8 cellular contexts compared by ENCODE assay signal in genomic region chr11:57741132-57742086, GRCh38. TPM values are rescaled to one million over a fixed set of nuclear protein-coding genes. Genes with fewer than 3 reads are reported as not detected.
DNase-seq lines count a peak whose midpoint lies in the region; ATAC-seq and TF ChIP-seq lines count a peak whose summit lies in the region.

Gene SELENOH, plus strand, starts transcription at chr11:57741491. Its CDS starts 105 bp downstream, at chr11:57741596.

- ATAC-seq in GM18505 (IDR thresholded peaks at IDR 0.05; ENCODE audit: unreplicated experiment) (peak; percentile 93), HG02973 (IDR thresholded peaks at IDR 0.05; ENCODE audit: unreplicated experiment) (peak; percentile 86), aorta (ENCODE audit: low FRiP score) (peak; percentile 98)

- peak; percentile 90 for TF ChIP-seq POLR2A in GM18505 (IDR thresholded peaks at IDR 0.05; ENCODE audit: borderline replicate concordance, extremely low read depth, insufficient read depth, insufficient read length)

- peaks cover 12% of the 10 kb centered on the region for H3K36me3 ChIP-seq in rectal smooth muscle tissue (ENCODE audit: control insufficient read depth, insufficient read depth, low read length)
- H3K36me3 ChIP-seq in aorta (ENCODE audit: control insufficient read depth in 1 of 2, insufficient read depth in 2 of 2, low read length in 1 of 2), result peaks cover 0 to 3% of the 10 kb centered on the region in 2 donors

- H3K9me3 ChIP-seq in aorta (ENCODE audit: control insufficient read depth, low read length), result no peaks in the 10 kb centered on the region

- H3K27ac ChIP-seq in rectal smooth muscle tissue (ENCODE audit: low read depth, low read length) (peak within 1 kb of the TSS; percentile 88), aorta (ENCODE audit: low read depth in 1 of 2, low read length in 2 of 2) (peak within 1 kb of the TSS; percentile 46 to 94)

- in situ Hi-C loops in astrocyte of the cerebellum (cut with HindIII; ENCODE audit: low sequenced_read_pairs), result no loop called here

- peak within 1 kb of the TSS; percentile 80 for H3K4me3 ChIP-seq in astrocyte of the cerebellum (ENCODE audit: low read depth, low read length)
- H3K4me3 ChIP-seq in rectal smooth muscle tissue (ENCODE audit: low read length), result peak within 1 kb of the TSS; percentile 80
- H3K4me3 ChIP-seq in aorta (ENCODE audit: low read length in 2 of 2), result peak within 1 kb of the TSS; percentile 67 to 69

- H3K4me1 ChIP-seq in rectal smooth muscle tissue (ENCODE audit: control insufficient read depth, insufficient read depth, low read length), result peaks cover 10% of the 10 kb centered on the region
- no peaks in the 10 kb centered on the region for H3K4me1 ChIP-seq in aorta (ENCODE audit: control insufficient read depth in 1 of 2, insufficient read depth in 2 of 2, low read length in 2 of 2)

- DNase-seq in NCI-H2029 (lab: John Stamatoyannopoulos, UW) (peak; percentile 96), T-helper 22 cell (ENCODE audit: low read depth) (peak; percentile 88), astrocyte of the cerebellum (ENCODE audit: low read depth) (peak; percentile 93), hepatic stellate cell (ENCODE audit: low spot score) (peak; percentile 95), aorta (peak; percentile 98)

- intact Hi-C loops in aorta (cut with DNase I), result loop anchor here in 1 of 2 donors (2.0 kb wide), 2 partner anchors 29 to 57 kb away; partner anchors contain the start of genes MED19 and TMX2

- no peak for TF ChIP-seq CTCF in astrocyte of the cerebellum (IDR thresholded peaks at IDR 0.05; ENCODE audit: low read depth, low read length, missing control alignments)

- H3K9ac ChIP-seq in rectal smooth muscle tissue (ENCODE audit: low read length), result peak within 1 kb of the TSS; percentile 94

- H3K27me3 ChIP-seq in rectal smooth muscle tissue (ENCODE audit: control insufficient read depth, insufficient read depth, low read length), result no peaks in the 10 kb centered on the region
- H3K27me3 ChIP-seq in aorta (ENCODE audit: control insufficient read depth in 1 of 2, insufficient read depth in 2 of 2, low read length in 1 of 2), result no peaks in the 10 kb centered on the region

- 0% methylated on average over 65 to 75 of the region's 75 CpGs for WGBS in aorta, 2 donors

RNA-seq across cellular contexts. Expression of gene SELENOH, which starts in this region (rescaled TPM):
- 10 to 100 TPM; 65.0 to 75.1 TPM for total RNA-seq in aorta
- polyA plus RNA-seq in aorta, result 100 to 1,000 TPM; 126 to 158 TPM

Comparison
In these comparisons a context has a peak if more than half of its experiments do, and no peak if none do; other contexts are left out.
1. Peak in every context shown above with its lines: DNase-seq, ATAC-seq, H3K4me3 ChIP-seq and H3K27ac ChIP-seq.